Comparison of ENCODE assay signal across 10 cellular contexts in the genomic region with DNA sequence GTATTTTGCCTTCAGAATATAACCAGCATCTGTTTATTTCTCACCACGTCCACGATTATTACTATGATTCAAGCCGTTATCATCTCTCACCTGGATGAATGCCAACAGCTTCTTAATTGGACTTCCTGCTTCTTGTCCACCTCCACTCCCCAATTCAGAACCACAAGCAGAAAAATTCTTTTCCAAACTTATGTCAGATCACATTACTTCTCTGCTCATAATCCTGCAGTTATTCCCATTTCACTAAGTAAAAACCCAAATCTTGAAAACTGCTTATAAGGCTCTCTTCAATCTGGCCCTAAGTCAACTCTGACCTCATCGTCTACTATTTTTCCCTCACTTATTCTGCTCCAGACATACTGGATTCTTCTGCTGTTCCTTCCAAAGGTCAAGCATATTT. TPM values are rescaled to one million over a fixed set of nuclear protein-coding genes. Genes with fewer than 3 reads are reported as not detected.
DNase-seq lines count a peak whose midpoint lies in the region; ATAC-seq, FAIRE-seq and TF ChIP-seq lines count a peak whose summit lies in the region.
"Had no signal": no experiment of that assay in that cellular context is flagged by ENCODE, and none has a peak within 500 bp of the region (broad histone marks: within the 10 kb centered on the region; RNA-seq: fewer than 3 reads in every experiment).

No MANE protein-coding gene starts in this region.

- H3K4me1 ChIP-seq in A673 (ENCODE audit: insufficient read depth, low read length, poor library complexity, severe bottlenecking) = peaks cover 9% of the 10 kb centered on the region
- H3K4me1 ChIP-seq in K562 (replicated peaks in 1 of 2; ENCODE audit: control insufficient read depth in 2 of 2, insufficient read depth in 2 of 2, low read length in 2 of 2) = peaks cover 9 to 11% of the 10 kb centered on the region in 2 experiments; a peak in 4 of 5 replicates
- peaks cover 0 to 26% (median 5%) of the 10 kb centered on the region in 4 donors for H3K4me1 ChIP-seq in liver (ENCODE audit: control insufficient read depth in 4 of 4, insufficient read depth in 4 of 4, low read length in 3 of 4)
- H3K4me1 ChIP-seq in naive thymus-derived CD4-positive, alpha-beta T cell (ENCODE audit: control insufficient read depth in 2 of 2, insufficient read depth in 2 of 2, low read length in 2 of 2) = peaks cover 16 to 18% of the 10 kb centered on the region in 2 donors

- ATAC-seq in K562 (no peak), GM18907 (IDR thresholded peaks at IDR 0.05; ENCODE audit: unreplicated experiment) (no peak)
- ATAC-seq in naive thymus-derived CD4-positive, alpha-beta T cell = no peak

- H3K36me3 ChIP-seq in A673 (ENCODE audit: insufficient read depth, low read length, poor library complexity, severe bottlenecking) (no peaks in the 10 kb centered on the region), K562 (ENCODE audit: control insufficient read depth, insufficient read depth, low read length) (no peaks in the 10 kb centered on the region), liver (ENCODE audit: control insufficient read depth in 4 of 4, insufficient read depth in 3 of 4, low read depth in 1 of 4, low read length in 3 of 4) (no peaks in the 10 kb centered on the region)
- H3K36me3 ChIP-seq in naive thymus-derived CD4-positive, alpha-beta T cell (ENCODE audit: control insufficient read depth in 2 of 3, insufficient read depth in 3 of 3, low read length in 3 of 3) = peaks cover 0 to 7% (median 0%) of the 10 kb centered on the region in 3 experiments

- CTCF ChIA-PET in A673 (lab: Charles Lee) (interaction anchor here (0.6 to 1.2 kb wide), 3 partner anchors 12 to 585 kb away, joined by 3 to 8 read pairs (median 3); no protein-coding TSS in a partner anchor), K562 (lab: Yijun Ruan, JAX; ENCODE audit: low intra/inter-chr PET ratio) (interaction anchor here (0.5 to 0.8 kb wide), 2 partner anchors 13 to 254 kb away, joined by 3 to 4 read pairs; no protein-coding TSS in a partner anchor)
- CTCF ChIA-PET in naive thymus-derived CD4-positive, alpha-beta T cell (lab: Charles Lee) = interaction anchor here (0.5 to 5.9 kb wide), 3 partner anchors 9 to 14 kb away, joined by 3 to 53 read pairs (median 4); no protein-coding TSS in a partner anchor

- TF ChIP-seq RAD21 in K562 (CRISPR knock-in tag; conservative IDR thresholded peaks at IDR 0.05 in 1 of 2, IDR thresholded peaks at IDR 0.05 in 1 of 2) = no peak
- TF ChIP-seq RAD21 in liver (IDR thresholded peaks at IDR 0.05) = no peak

- H3K9me3 ChIP-seq in A673 (ENCODE audit: low read depth, low read length, poor library complexity, severe bottlenecking) (no peaks in the 10 kb centered on the region), K562 (replicated peaks; ENCODE audit: control insufficient read depth, insufficient read depth, low read depth, low read length) (no peaks in the 10 kb centered on the region), liver (ENCODE audit: control insufficient read depth in 4 of 4, low read length in 3 of 4) (no peaks in the 10 kb centered on the region)
- no peaks in the 10 kb centered on the region for H3K9me3 ChIP-seq in naive thymus-derived CD4-positive, alpha-beta T cell (ENCODE audit: control insufficient read depth in 2 of 3, low read length in 3 of 3)
- H3K9me3 ChIP-seq: tibial nerve had no signal

- no peak for TF ChIP-seq EP300 in K562 (IDR thresholded peaks at IDR 0.05; ENCODE audit: low read length)

- peaks cover 0 to 5% (median 0%) of the 10 kb centered on the region in 11 donors for H3K9me3 Mint-ChIP-seq in naive thymus-derived CD4-positive, alpha-beta T cell

- FAIRE-seq in K562 (lab: Jason Lieb, UNC) (no peak), RCC 7860 (lab: Jason Lieb, UNC) (no peak)

- H3K9ac ChIP-seq in K562 (ENCODE audit: insufficient read depth in 1 of 2, low read depth in 2 of 2, low read length in 2 of 2) (no peak overlapping the region), liver (ENCODE audit: low read depth in 1 of 2, low read length in 2 of 2) (peak overlapping the region; percentile 46 to 53)

- H2AFZ ChIP-seq in K562 (ENCODE audit: low read depth, low read length) = no peak overlapping the region

- no peak for TF ChIP-seq POLR2A in K562 (conservative IDR thresholded peaks at IDR 0.05)

- TF ChIP-seq CTCF in A673 (conservative IDR thresholded peaks at IDR 0.05; ENCODE audit: low read depth, low read length) = no peak
- no peak for TF ChIP-seq CTCF in K562 (IDR thresholded peaks at IDR 0.05 in 2 of 3, conservative IDR thresholded peaks at IDR 0.05 in 1 of 3; ENCODE audit: insufficient read depth in 2 of 3, low read depth in 1 of 3, low read length in 3 of 3)
- TF ChIP-seq CTCF in liver (IDR thresholded peaks at IDR 0.05; ENCODE audit: low read depth, low read length, missing input control) = no peak

- POLR2A ChIA-PET in A673 (lab: Charles Lee; ENCODE audit: low non-redundant PET) (no interaction called here), K562 (lab: Yijun Ruan, JAX) (interaction anchor here (1.2 to 2.0 kb wide), 2 partner anchors 12 to 60 kb away, joined by 3 to 11 read pairs; no protein-coding TSS in a partner anchor)
- POLR2A ChIA-PET in naive thymus-derived CD4-positive, alpha-beta T cell (lab: Charles Lee) = interaction anchor here (0.7 to 3.1 kb wide), 3 partner anchors 11 to 229 kb away, joined by 3 to 16 read pairs (median 11); partner anchors contain the start of gene TMEM263

- no peak overlapping the region for H3K4me3 Mint-ChIP-seq in naive thymus-derived CD4-positive, alpha-beta T cell
- H3K4me3 Mint-ChIP-seq: naive B cell had no signal

- H3K79me2 ChIP-seq in K562 (ENCODE audit: control insufficient read depth, insufficient read depth, low read length) = peaks cover 48% of the 10 kb centered on the region

- no peaks in the 10 kb centered on the region for H3K27me3 Mint-ChIP-seq in naive thymus-derived CD4-positive, alpha-beta T cell
- H3K27me3 Mint-ChIP-seq: naive B cell had no signal

- no peak overlapping the region for H3K27ac Mint-ChIP-seq in naive thymus-derived CD4-positive, alpha-beta T cell
- H3K27ac Mint-ChIP-seq: naive B cell had no signal

- H4K20me1 ChIP-seq in K562 (replicated peaks; ENCODE audit: control insufficient read depth, insufficient read depth, low read length) = peaks cover 9% of the 10 kb centered on the region

- peaks cover 0 to 19% (median 16%) of the 10 kb centered on the region in 5 donors for H3K36me3 Mint-ChIP-seq in naive thymus-derived CD4-positive, alpha-beta T cell
- H3K36me3 Mint-ChIP-seq: naive B cell had no signal

- no peaks in the 10 kb centered on the region for H3K9me1 ChIP-seq in K562 (ENCODE audit: control insufficient read depth, insufficient read depth, low read length)

- BruUV-seq in A673 (replicated peaks; lab: Mats Ljungman, UMichigan) (no TSS peak), K562 (replicated peaks; lab: Mats Ljungman, UMichigan) (no TSS peak)

- 31% methylated on average over 4 of the region's 4 CpGs for WGBS in K562 (ENCODE audit: insufficient coverage, low coverage, missing lambda C conversion rate)
- 44% methylated on average over 4 of the region's 4 CpGs for WGBS in liver

- peak overlapping the region; percentile 64 for H3K4me3 ChIP-seq in A673 (ENCODE audit: low read depth, low read length, poor library complexity, severe bottlenecking)
- peak overlapping the region; percentile 70; the same call in 1 of the 2 replicates for H3K4me3 ChIP-seq in K562
- peak overlapping the region in 2 of 3 donors; percentile 82 to 84 for H3K4me3 ChIP-seq in liver (ENCODE audit: low read depth in 1 of 3, low read length in 3 of 3)
- H3K4me3 ChIP-seq in naive thymus-derived CD4-positive, alpha-beta T cell (ENCODE audit: low read length) = no peak overlapping the region

- H3K27me3 ChIP-seq in A673 (replicated peaks; ENCODE audit: insufficient read depth, low read depth, low read length, poor library complexity) = no peaks in the 10 kb centered on the region
- H3K27me3 ChIP-seq in K562 (ENCODE audit: control insufficient read depth in 2 of 2, insufficient read depth in 2 of 2, low read length in 2 of 2) = no peaks in the 10 kb centered on the region
- no peaks in the 10 kb centered on the region for H3K27me3 ChIP-seq in liver (ENCODE audit: control insufficient read depth in 4 of 4, insufficient read depth in 4 of 4, low read length in 3 of 4)
- no peaks in the 10 kb centered on the region for H3K27me3 ChIP-seq in naive thymus-derived CD4-positive, alpha-beta T cell (ENCODE audit: control insufficient read depth in 2 of 2, insufficient read depth in 2 of 2, low read length in 2 of 2)
- H3K27me3 ChIP-seq: tibial nerve had no signal

- no peak overlapping the region for H3K27ac ChIP-seq in A673 (ENCODE audit: low read depth, low read length, poor library complexity, severe bottlenecking)
- no peak overlapping the region for H3K27ac ChIP-seq in K562 (ENCODE audit: extremely low read depth, low read depth, low read length)
- H3K27ac ChIP-seq in liver (ENCODE audit: low read depth in 1 of 2, low read length in 2 of 2) = peak overlapping the region; percentile 98 to 100
- H3K27ac ChIP-seq in naive thymus-derived CD4-positive, alpha-beta T cell (ENCODE audit: low read depth, low read length) = no peak overlapping the region

- peaks cover 13 to 36% (median 30%) of the 10 kb centered on the region in 7 donors for H3K4me1 Mint-ChIP-seq in naive thymus-derived CD4-positive, alpha-beta T cell

- in situ Hi-C loops in K562 (cut with MboI) = no loop called here

- DNase-seq in A673 (ENCODE audit: low spot score) = peak; percentile 30
- DNase-seq in HT1080 (ENCODE audit: low read depth) = peak; percentile 43
- DNase-seq in K562 (ENCODE audit: extremely low read depth in 1 of 4, low spot score in 3 of 4) = no peak
- DNase-seq in RCC 7860 (ENCODE audit: low spot score) = no peak
- no peak for DNase-seq in ecto neural progenitor cell (ENCODE audit: low spot score)
- no peak for DNase-seq in naive thymus-derived CD4-positive, alpha-beta T cell

- H3K4me2 ChIP-seq in K562 (ENCODE audit: insufficient read depth, low read length) = peak overlapping the region; percentile 94

- intact Hi-C loops in A673 (cut with micrococcal nuclease; ENCODE audit: unreplicated experiment) = no loop called here
- intact Hi-C loops in K562 (cut with micrococcal nuclease) = no loop called here
- intact Hi-C loops in naive thymus-derived CD4-positive, alpha-beta T cell (cut with micrococcal nuclease) = loop anchor here (5.0 to 10.0 kb wide), 5 partner anchors 79 to 1987 kb away; partner anchors contain the start of genes CKAP4 (in 2 of the 2), ISCU (in 1 of the 2), SART3 (in 1 of the 2) and SELPLG (in 1 of the 2)

RNA-seq across cellular contexts. Expression of gene CRY1, which starts 2.0 kb away (rescaled TPM):
- 33.6 and 41.0 TPM in 2 replicates for total RNA-seq in A673 (2021)
- 11.5 and 11.9 TPM in 2 replicates for total RNA-seq in HT1080 (2014; rRNA removed; shearing (Covaris generic))
- polyA plus RNA-seq in HT1080 (2015; cell fraction: cytosol; rRNA removed) = 9.6 and 10.9 TPM in 2 replicates
- 21.1 and 21.6 TPM in 2 replicates for polyA plus RNA-seq in HT1080 (2015; cell fraction: nucleus; rRNA removed)
- total RNA-seq in K562 (2011; cell fraction: chromatin; rRNA removed; ENCODE audit: low replicate concordance) = 33.7 and 80.9 TPM in 2 replicates
- total RNA-seq in K562 (2011; cell fraction: nucleolus; rRNA removed) = 18.8 and 19.5 TPM in 2 replicates
- total RNA-seq in K562 (2011; cell fraction: nucleoplasm; rRNA removed) = 20.0 and 23.1 TPM in 2 replicates
- total RNA-seq in K562 (2014; rRNA removed) = 21.8 and 26.0 TPM in 2 replicates
- 26.0 and 29.7 TPM in 2 replicates for total RNA-seq in K562 (2014; rRNA removed; fragmentation: Illumina TruSeq; extraction: Trizol)
- total RNA-seq in K562 (2015; rRNA removed; fragmentation: Illumina TruSeq; extraction: Trizol) = 23.3 and 24.9 TPM in 2 replicates
- 32.6 and 34.0 TPM in 2 replicates for total RNA-seq in K562 (2021)
- polyA plus RNA-seq in K562 (2011; rRNA removed) = 33.3 and 38.2 TPM in 2 replicates
- polyA plus RNA-seq in K562 (2011; cell fraction: cytosol; rRNA removed) = 14.3 and 29.4 TPM in 2 replicates
- 54.9 and 80.7 TPM in 2 replicates for polyA plus RNA-seq in K562 (2011; cell fraction: nucleus; rRNA removed)
- 17.6 and 22.2 TPM in 2 replicates for polyA plus RNA-seq in K562 (2012)
- 22.2 and 26.9 TPM in 2 replicates for polyA plus RNA-seq in K562 (2014; fragmentation: Illumina TruSeq; extraction: Trizol)
- 1 to 10 TPM; 8.7 to 9.4 TPM for polyA plus RNA-seq in K562 (2014; fragmentation: Nextera tagmentation; extraction: Ambion mirVana)
- polyA plus RNA-seq in K562 (2014; rRNA removed) = 25.2 and 25.8 TPM in 2 replicates
- polyA minus RNA-seq in K562 (2011; rRNA and poly(A)+ RNA removed) = 24.4 and 30.6 TPM in 2 replicates
- polyA minus RNA-seq in K562 (2011; cell fraction: cytosol; rRNA and poly(A)+ RNA removed) = 12.1 and 12.2 TPM in 2 replicates
- polyA minus RNA-seq in K562 (2011; cell fraction: nucleus; rRNA and poly(A)+ RNA removed) = 28.9 and 43.4 TPM in 2 replicates
- total RNA-seq in liver = 10 to 100 TPM in 1 of 2 donors, 1 to 10 TPM in 1; 9.8 to 16.6 TPM
- 10 to 100 TPM in 1 of 2 donors, 1 to 10 TPM in 1; 5.7 to 10.4 TPM for polyA plus RNA-seq in liver
- total RNA-seq in naive thymus-derived CD4-positive, alpha-beta T cell = 10 to 100 TPM in 4 of 5 experiments, 1 to 10 TPM in 1; 8.0 to 58.4 (median 33.4) TPM
- polyA plus RNA-seq in naive thymus-derived CD4-positive, alpha-beta T cell = 10 to 100 TPM; 25.4 to 32.3 TPM

Comparison
In these comparisons a context has a peak if more than half of its experiments do, and no peak if none do; other contexts are left out.
1. DNase-seq: peak in A673 (single experiment) and HT1080 (single experiment); none in K562 (0 of 4), RCC 7860 (single experiment), ecto neural progenitor cell (single experiment) and naive thymus-derived CD4-positive, alpha-beta T cell (0 of 9).
2. H3K27ac ChIP-seq: peak in liver (2 of 2); none in A673 (single experiment), K562 (single experiment) and naive thymus-derived CD4-positive, alpha-beta T cell (single experiment).
3. H3K9ac ChIP-seq: peak in liver (2 of 2); none in K562 (0 of 2).
4. intact Hi-C loops: an anchor here in naive thymus-derived CD4-positive, alpha-beta T cell (5.0 to 10.0 kb wide); none called in A673 and K562.